In genomic region chr7:55050286-55050685, GRCh38 we compare ENCODE assay signal across 15 cellular contexts. TPM values are rescaled to one million over a fixed set of nuclear protein-coding genes. Genes with fewer than 3 reads are reported as not detected.
DNase-seq lines count a peak whose midpoint lies in the region; FAIRE-seq and TF ChIP-seq lines count a peak whose summit lies in the region.
"Had no signal": no experiment of that assay in that cellular context is flagged by ENCODE, and none has a peak within 500 bp of the region (broad histone marks: within the 10 kb centered on the region; RNA-seq: fewer than 3 reads in every experiment).

No MANE protein-coding gene starts in this region.

- no peaks in the 10 kb centered on the region for H3K27me3 ChIP-seq in bronchial epithelial cell (ENCODE audit: control insufficient read depth, insufficient read depth, low read length)
- no peaks in the 10 kb centered on the region for H3K27me3 ChIP-seq in hepatocyte
- H3K27me3 ChIP-seq: esophagus muscularis mucosa had no signal

- WGBS in hepatocyte (ENCODE audit: low lambda C conversion rate, missing lambda C conversion rate) = 89% methylated on average over 5 of the region's 5 CpGs

- no peaks in the 10 kb centered on the region for H4K20me1 ChIP-seq in hepatocyte (ENCODE audit: insufficient read depth, poor library complexity, severe bottlenecking)

- H3K4me2 ChIP-seq in hepatocyte = no peak overlapping the region

- peak; percentile 60 for FAIRE-seq in bronchial epithelial cell (lab: Jason Lieb, UNC)
- FAIRE-seq in urothelium cell line (lab: Jason Lieb, UNC) = peak; percentile 56
- FAIRE-seq: GM18507 had no signal

- no peak overlapping the region for H2AFZ ChIP-seq in hepatocyte

- TF ChIP-seq CTCF in bronchial epithelial cell (IDR thresholded peaks at IDR 0.05; ENCODE audit: insufficient read depth, low read length, severe bottlenecking) (no peak), hepatocyte (IDR thresholded peaks at IDR 0.05; ENCODE audit: poor library complexity) (no peak)

- H3K9me2 ChIP-seq in hepatocyte (replicated peaks; ENCODE audit: insufficient read depth) = no peaks in the 10 kb centered on the region

- H3K4me3 ChIP-seq in bronchial epithelial cell (ENCODE audit: low read depth, low read length) = no peak overlapping the region
- H3K4me3 ChIP-seq in hepatocyte = no peak overlapping the region
- H3K4me3 ChIP-seq: esophagus muscularis mucosa, thoracic aorta had no signal

- H3K27ac ChIP-seq in hepatocyte = no peak overlapping the region
- H3K27ac ChIP-seq: thoracic aorta had no signal

- DNase-seq in NCI-H748 (lab: John Stamatoyannopoulos, UW; ENCODE audit: unreplicated experiment) (peak; percentile 23), NCI-H748 treated with DMSO at 0.1 percent for 48 hours (lab: John Stamatoyannopoulos, UW) (no peak), NCI-H1694 treated with DMSO at 0.1 percent for 48 hours (lab: John Stamatoyannopoulos, UW) (peak; percentile 91), bronchial epithelial cell (ENCODE audit: low read depth) (no peak), urothelium cell line (ENCODE audit: low spot score) (no peak), SW 1271 (lab: John Stamatoyannopoulos, UW) (no peak), hepatocyte (ENCODE audit: low spot score) (no peak)
- DNase-seq in activated naive CD4-positive, alpha-beta T cell treated with anti-CD3 and anti-CD28 coated beads, Interleukin-2, amount 50 U/mL, for 16 hours = no peak
- DNase-seq: DMS53; HCEC 1CT; NCI-H146; stimulated activated CD4-positive, alpha-beta T cell treated with anti-CD3 and anti-CD28 coated beads, Interleukin-12 subunit alpha, Interleukin-12 subunit beta, amount 100 ng/mL, for 4 hours had no signal

- H3K79me2 ChIP-seq in hepatocyte = peaks cover 84% of the 10 kb centered on the region

- H3K36me3 ChIP-seq in bronchial epithelial cell (ENCODE audit: control insufficient read depth, insufficient read depth, low read length) = peaks cover 9% of the 10 kb centered on the region
- no peaks in the 10 kb centered on the region for H3K36me3 ChIP-seq in hepatocyte (replicated peaks; ENCODE audit: insufficient read depth, low read depth)
- H3K36me3 ChIP-seq: esophagus muscularis mucosa, thoracic aorta had no signal

- H3K9me3 ChIP-seq in hepatocyte (ENCODE audit: low read depth) = no peaks in the 10 kb centered on the region
- H3K9me3 ChIP-seq: esophagus muscularis mucosa, thoracic aorta had no signal

- H3K4me1 ChIP-seq in hepatocyte (ENCODE audit: insufficient read depth) = peaks cover 37% of the 10 kb centered on the region

RNA-seq across cellular contexts. Expression of gene EGFR, which starts 31.5 kb away (rescaled TPM):
- total RNA-seq in bronchial epithelial cell (114 and 137 TPM in 2 replicates), hepatocyte (40.6 and 51.0 TPM in 2 replicates)
- 21.6 and 28.3 TPM in 2 replicates for polyA plus RNA-seq in hepatocyte

Comparison
In these comparisons a context has a peak if more than half of its experiments do, and no peak if none do; other contexts are left out.
1. DNase-seq: peak in NCI-H748 (single experiment) and NCI-H1694 treated with DMSO at 0.1 percent for 48 hours (single experiment); none in NCI-H748 treated with DMSO at 0.1 percent for 48 hours (single experiment), bronchial epithelial cell (single experiment), urothelium cell line (single experiment), activated naive CD4-positive, alpha-beta T cell treated with anti-CD3 and anti-CD28 coated beads, Interleukin-2, amount 50 U/mL, for 16 hours (single experiment), SW 1271 (0 of 2) and hepatocyte (single experiment).